ENCODE assay signal across 8 cellular contexts in the genomic region with DNA sequence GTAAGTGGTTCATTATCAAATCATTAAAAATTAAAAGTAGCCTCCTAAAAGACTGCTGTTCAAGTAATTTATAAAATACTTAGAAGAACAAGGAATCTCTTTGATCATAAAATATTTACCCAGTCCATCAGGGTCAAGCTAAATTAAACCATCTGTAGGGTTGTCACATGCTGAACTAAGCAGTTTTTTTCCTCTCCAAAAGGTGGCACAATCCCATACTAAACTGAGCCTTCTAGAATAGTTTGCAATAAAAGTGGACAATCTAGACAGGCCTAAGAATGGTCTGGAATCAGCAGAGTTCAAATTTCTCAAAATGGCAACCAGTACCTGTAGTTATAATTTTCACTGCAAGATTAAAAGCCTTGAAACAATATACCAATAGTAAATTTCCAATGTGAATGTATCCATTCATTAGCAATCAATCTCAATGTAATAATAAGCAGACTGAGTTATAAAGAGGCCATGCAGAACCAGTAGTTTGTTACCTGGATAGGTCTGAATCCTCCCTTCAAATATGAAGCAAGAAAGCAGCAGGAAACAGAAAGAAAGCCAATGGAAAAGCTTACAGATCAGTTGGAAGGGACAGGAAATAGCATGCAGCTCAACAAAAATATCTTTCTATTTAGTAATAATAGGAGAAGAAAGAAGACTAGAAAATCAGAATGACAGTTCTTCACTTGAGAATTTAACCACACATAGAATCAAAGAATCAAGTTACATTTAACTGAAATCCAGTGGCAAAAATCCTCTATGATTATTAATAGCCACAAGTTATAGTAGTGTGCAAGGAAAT.
DNase-seq lines count a peak whose midpoint lies in the region; ATAC-seq, FAIRE-seq and TF ChIP-seq lines count a peak whose summit lies in the region.

No MANE protein-coding gene starts in this region.

- no peaks in the 10 kb centered on the region for H3K9me2 ChIP-seq in Loucy (replicated peaks; ENCODE audit: low read depth, low read length)

- ATAC-seq in GM21515 (IDR thresholded peaks at IDR 0.05; ENCODE audit: unreplicated experiment): no peak

- H3K36me3 ChIP-seq in Loucy (ENCODE audit: insufficient read depth, low read length): no peaks in the 10 kb centered on the region

- 0 out of 2 replicates have a peak, but pooled peaks cover 4% of the 10 kb centered on the region for H3F3A ChIP-seq in Loucy (ENCODE audit: low read depth)

- peak; percentile 62 for TF ChIP-seq CTCF in Loucy (conservative IDR thresholded peaks at IDR 0.05; ENCODE audit: low read length)

- no peak overlapping the region for H3K4me2 ChIP-seq in Loucy (ENCODE audit: low read depth, low read length, poor library complexity, severe bottlenecking)

- H3K79me2 ChIP-seq in Loucy (ENCODE audit: insufficient read depth, low read length): no peaks in the 10 kb centered on the region

- no peak overlapping the region for H2AFZ ChIP-seq in Loucy (ENCODE audit: low read length)

- H3K9ac ChIP-seq in Loucy (ENCODE audit: low read depth, low read length, poor library complexity, severe bottlenecking): no peak overlapping the region

- H3K27me3 ChIP-seq in Loucy (ENCODE audit: insufficient read depth, low read length, poor library complexity, severe bottlenecking): no peaks in the 10 kb centered on the region

- H3K9me3 ChIP-seq in Loucy (ENCODE audit: insufficient read depth, low read depth, low read length): no peaks in the 10 kb centered on the region

- DNase-seq in COLO829 (ENCODE audit: low spot score): peak; percentile 17
- peak; percentile 28 for DNase-seq in midbrain (lab: John Stamatoyannopoulos, UW)
- DNase-seq in NCI-H2196 treated with DMSO at 0.1 percent for 48 hours (lab: John Stamatoyannopoulos, UW; ENCODE audit: unreplicated experiment): no peak
- DNase-seq in NCI-H526 treated with DMSO at 0.1 percent for 48 hours (lab: John Stamatoyannopoulos, UW): no peak
- no peak for DNase-seq in UCSD-AML1 (lab: John Stamatoyannopoulos, UW; ENCODE audit: unreplicated experiment)

- no peaks in the 10 kb centered on the region for H3K4me1 ChIP-seq in Loucy (ENCODE audit: insufficient read depth, low read length, poor library complexity, severe bottlenecking)

- H4K20me1 ChIP-seq in Loucy (ENCODE audit: insufficient read depth, low read length, poor library complexity, severe bottlenecking): no peaks in the 10 kb centered on the region

- no peak overlapping the region for H3K4me3 ChIP-seq in Loucy (ENCODE audit: low read length, poor library complexity, severe bottlenecking)

- peak; percentile 47 for FAIRE-seq in colon (lab: Jason Lieb, UNC)

Comparison
In these comparisons a context has a peak if more than half of its experiments do, and no peak if none do; other contexts are left out.
1. DNase-seq: peak in COLO829 (single experiment) and midbrain (single experiment); none in NCI-H2196 treated with DMSO at 0.1 percent for 48 hours (single experiment), NCI-H526 treated with DMSO at 0.1 percent for 48 hours (single experiment) and UCSD-AML1 (single experiment).